ENCODE assay signal across 21 cellular contexts in the genomic region with DNA sequence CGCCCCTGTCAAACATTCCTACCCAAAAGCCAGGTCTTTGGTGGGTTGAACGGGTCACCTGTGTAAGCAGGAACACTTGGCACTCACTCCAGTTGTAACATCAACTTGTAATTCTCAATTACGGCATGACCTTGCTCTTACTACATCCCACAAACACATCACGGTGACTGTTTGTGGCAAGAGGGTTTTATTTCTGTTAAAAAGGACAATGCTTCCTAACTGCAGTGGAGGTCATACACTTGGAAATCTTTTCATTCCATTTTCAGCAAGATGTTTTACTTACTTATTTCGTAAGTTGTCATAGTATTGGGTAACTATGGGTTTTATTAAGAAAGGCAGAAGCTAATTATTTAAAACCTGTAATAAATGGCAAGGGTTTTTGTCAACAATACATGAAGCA.
"Had no signal": no experiment of that assay in that cellular context is flagged by ENCODE, and none has a peak within 500 bp of the region (broad histone marks: within the 10 kb centered on the region; RNA-seq: fewer than 3 reads in every experiment).

No MANE protein-coding gene starts in this region.

- DNase-seq: activated CD4-positive, alpha-beta memory T cell treated with anti-CD3 and anti-CD28 coated beads, Interleukin-2, amount 10 ng/mL, durations not matched to agents 7 days and 5 days; activated CD4-positive, alpha-beta T cell treated with anti-CD3 and anti-CD28 coated beads, Interleukin-2, amount 10 ng/mL, durations not matched to agents 24 days and 14 days; activated naive CD4-positive, alpha-beta T cell treated with Interleukin-2 at 50 U/mL for 16 hours; activated naive CD8-positive, alpha-beta T cell treated with anti-CD3 and anti-CD28 coated beads for 36 hours; activated T-cell treated with anti-CD3 and anti-CD28 coated beads, Interleukin-2, amount 50 U/mL, for 48 hours; amygdala; cerebellar nuclear complex; gastrocnemius medialis; hippocampal formation; mesenchymal stem cell; mucosa of descending colon; nephron progenitor cell; occipital lobe; stimulated activated CD4-positive, alpha-beta T cell treated with anti-CD3 and anti-CD28 coated beads, Interleukin-2, amount 100 ng/mL, for 48 hours; stimulated activated CD8-positive, alpha-beta memory T cell treated with anti-CD3 and anti-CD28 coated beads, Interleukin-4, amount 100 ng/mL, for 48 hours; stimulated activated naive B cell treated with anti-CD40 and anti-IgM and Interleukin-4, amounts not matched to agents 10 μg/mL and 1 μg/mL and 100 μg/mL, for 72 hours; SW 1271 had no signal

- H3K27me3 Mint-ChIP-seq: activated naive CD8-positive, alpha-beta T cell treated with anti-CD3 and anti-CD28 coated beads for 36 hours; stimulated activated naive B cell treated with anti-CD40 and anti-IgM and Interleukin-4, amounts not matched to agents 10 μg/mL and 1 μg/mL and 100 μg/mL, for 72 hours; type B pancreatic cell had no signal

- H3K9me3 ChIP-seq: gastrocnemius medialis, mucosa of descending colon had no signal

- H3K27ac ChIP-seq: gastrocnemius medialis had no signal

- H3K4me3 ChIP-seq: gastrocnemius medialis, mucosa of descending colon, SK-N-MC had no signal

- H3K9me3 Mint-ChIP-seq: activated CD4-positive, alpha-beta memory T cell treated with anti-CD3 and anti-CD28 coated beads, Interleukin-2, amount 10 ng/mL, durations not matched to agents 7 days and 5 days; nephron progenitor cell; stimulated activated naive B cell treated with anti-CD40 and anti-IgM and Interleukin-4, amounts not matched to agents 10 μg/mL and 1 μg/mL and 100 μg/mL, for 72 hours; type B pancreatic cell had no signal

- H3K4me1 ChIP-seq: gastrocnemius medialis had no signal

- H3K4me3 Mint-ChIP-seq: activated CD4-positive, alpha-beta memory T cell treated with anti-CD3 and anti-CD28 coated beads, Interleukin-2, amount 10 ng/mL, durations not matched to agents 7 days and 5 days; activated CD4-positive, alpha-beta T cell treated with anti-CD3 and anti-CD28 coated beads, Interleukin-2, amount 10 ng/mL, durations not matched to agents 24 days and 14 days; activated naive CD8-positive, alpha-beta T cell treated with anti-CD3 and anti-CD28 coated beads for 36 hours; nephron progenitor cell; stimulated activated naive B cell treated with anti-CD40 and anti-IgM and Interleukin-4, amounts not matched to agents 10 μg/mL and 1 μg/mL and 100 μg/mL, for 72 hours; type B pancreatic cell had no signal

- H3K27me3 ChIP-seq: gastrocnemius medialis had no signal

- ATAC-seq: activated CD4-positive, CD25-positive, alpha-beta regulatory T cell treated with anti-CD3 and anti-CD28 coated beads, Interleukin-2, amount 50 U/mL, for 24 hours; gastrocnemius medialis; mucosa of descending colon; sciatic nerve; stimulated activated naive B cell treated with anti-CD40 and anti-IgM and Interleukin-4, amounts not matched to agents 10 μg/mL and 1 μg/mL and 100 μg/mL, for 72 hours had no signal
